Comparison of ENCODE assay signal across 8 cellular contexts in genomic region chr12:14394317-14395058, GRCh38. TPM values are rescaled to one million over a fixed set of nuclear protein-coding genes. Genes with fewer than 3 reads are reported as not detected.
A peak's percentile ranks its signal among the peaks of the same experiment; 100 is the strongest.
DNase-seq lines count a peak whose midpoint lies in the region; TF ChIP-seq lines count a peak whose summit lies in the region.

No MANE protein-coding gene starts in this region.

- TF ChIP-seq EP300 in SK-N-SH (IDR thresholded peaks at IDR 0.05; ENCODE audit: borderline replicate concordance in 1 of 2, low read depth in 1 of 2, low read length in 1 of 2) = peak; percentile 21 to 49; a peak in 3 of 4 replicates

- peak overlapping the region; percentile 25; the same call in 1 of the 2 replicates for H2AFZ ChIP-seq in SK-N-SH (ENCODE audit: low read depth)

- peaks cover 29% of the 10 kb centered on the region for H3K36me3 Mint-ChIP-seq in dendritic cell treated with granulocyte-macrophage colony-stimulating factor and Interleukin-4, amounts not matched to agents 40 ng/mL and 50 ng/mL, for 4 days (ENCODE audit: low read depth)

- peak; percentile 7; the same call in 1 of the 2 replicates for TF ChIP-seq RAD21 in SK-N-SH (IDR thresholded peaks at IDR 0.05; ENCODE audit: low read length)

- H3K27me3 ChIP-seq in SK-N-SH (ENCODE audit: insufficient read depth) (no peaks in the 10 kb centered on the region), thyroid gland (no peaks in the 10 kb centered on the region)

- TF ChIP-seq POLR2A in thyroid gland (IDR thresholded peaks at IDR 0.05) = peak in 1 of 2 donors; percentile 54

- TF ChIP-seq CTCF in SK-N-SH (IDR thresholded peaks at IDR 0.05) (peak; percentile 28; the same call in 1 of the 2 replicates), thyroid gland (IDR thresholded peaks at IDR 0.05) (peak in 3 of 6 experiments; percentile 10 to 20 (median 13))

- peaks cover 33% of the 10 kb centered on the region for H3F3A ChIP-seq in SK-N-SH (replicated peaks; ENCODE audit: insufficient read depth)

- 8% methylated on average over 3 of the region's 3 CpGs for WGBS in SK-N-SH (ENCODE audit: low lambda C conversion rate)
- WGBS in thyroid gland, 2 donors = 14 to 15% methylated on average over 3 of the region's 3 CpGs

- H3K9ac ChIP-seq in SK-N-SH = peak overlapping the region; percentile 20; the same call in 1 of the 2 replicates

- H3K9me2 ChIP-seq in SK-N-SH = no peaks in the 10 kb centered on the region

- peak overlapping the region; percentile 43 for H3K27ac Mint-ChIP-seq in dendritic cell treated with granulocyte-macrophage colony-stimulating factor and Interleukin-4, amounts not matched to agents 40 ng/mL and 50 ng/mL, for 4 days

- DNase-seq in stimulated activated CD4-positive, alpha-beta T cell treated with anti-CD3 and anti-CD28 coated beads, Interleukin-1b, Interleukin-23, amount 100 ng/mL, for 48 hours = peak; percentile 45
- DNase-seq in stimulated activated CD4-positive, alpha-beta T cell treated with anti-CD3 and anti-CD28 coated beads, Interleukin-12 subunit alpha, Interleukin-12 subunit beta, amount 100 ng/mL, for 4 hours = no peak
- DNase-seq in HCEC 1CT (peak; percentile 69), LoVo (ENCODE audit: low spot score) (peak; percentile 53), SK-N-SH (peak; percentile 44), lung microvascular endothelial cell (ENCODE audit: low read depth in 2 of 2) (peak; percentile 70 to 81), thyroid gland (peak; percentile 29 to 39)

- intact Hi-C loops in dendritic cell treated with granulocyte-macrophage colony-stimulating factor and Interleukin-4, amounts not matched to agents 40 ng/mL and 50 ng/mL, for 4 days (cut with micrococcal nuclease) = no loop called here
- intact Hi-C loops in thyroid gland (cut with DNase I) = no loop called here

- H3K4me1 ChIP-seq in SK-N-SH (ENCODE audit: control insufficient read depth in 1 of 2, insufficient read depth in 2 of 2, low read depth in 1 of 2, low read length in 1 of 2) (peaks cover 5 to 22% of the 10 kb centered on the region in 2 experiments; a peak in 2 of 4 replicates), thyroid gland (peaks cover 35 to 42% of the 10 kb centered on the region in 2 donors)

- peak overlapping the region; percentile 42; the same call in 1 of the 2 replicates for H3K4me2 ChIP-seq in SK-N-SH

- CTCF ChIA-PET in SK-N-SH (lab: Yijun Ruan, JAX) = interaction anchor here (0.6 to 1.4 kb wide), 6 partner anchors 10 to 156 kb away, joined by 3 to 4 read pairs (median 3); partner anchors contain the start of gene ATF7IP

- H3K27me3 Mint-ChIP-seq in dendritic cell treated with granulocyte-macrophage colony-stimulating factor and Interleukin-4, amounts not matched to agents 40 ng/mL and 50 ng/mL, for 4 days = no peaks in the 10 kb centered on the region

- peaks cover 3% of the 10 kb centered on the region for H3K9me3 Mint-ChIP-seq in dendritic cell treated with granulocyte-macrophage colony-stimulating factor and Interleukin-4, amounts not matched to agents 40 ng/mL and 50 ng/mL, for 4 days

- H3K4me3 ChIP-seq in SK-N-SH (ENCODE audit: low read depth in 2 of 2, low read length in 1 of 2) = peak overlapping the region in 1 of 2 experiments; percentile 12; a peak in 1 of 4 replicates
- H3K4me3 ChIP-seq in thyroid gland (replicated peaks in 1 of 3) = no peak overlapping the region

- H3K9me3 ChIP-seq in SK-N-SH = peaks cover 15% of the 10 kb centered on the region; the same call in 1 of the 2 replicates
- no peaks in the 10 kb centered on the region for H3K9me3 ChIP-seq in thyroid gland

- H3K27ac ChIP-seq in SK-N-SH (ENCODE audit: low read depth in 2 of 2, low read length in 1 of 2) = peak overlapping the region; percentile 58 to 95
- peak overlapping the region; percentile 51 to 68 (median 54) for H3K27ac ChIP-seq in thyroid gland

- POLR2A ChIA-PET in SK-N-SH (lab: Yijun Ruan, JAX) = interaction anchor here (1.9 kb wide), 1 partner anchor 9 kb away, joined by 9 read pairs; no protein-coding TSS in a partner anchor

- H3K4me1 Mint-ChIP-seq in dendritic cell treated with granulocyte-macrophage colony-stimulating factor and Interleukin-4, amounts not matched to agents 40 ng/mL and 50 ng/mL, for 4 days (ENCODE audit: low read depth) = peaks cover 20% of the 10 kb centered on the region

- H3K4me3 Mint-ChIP-seq in dendritic cell treated with granulocyte-macrophage colony-stimulating factor and Interleukin-4, amounts not matched to agents 40 ng/mL and 50 ng/mL, for 4 days = no peak overlapping the region

- peaks cover 84% of the 10 kb centered on the region for H3K79me2 ChIP-seq in SK-N-SH (ENCODE audit: insufficient read depth)

- H4K20me1 ChIP-seq in SK-N-SH (ENCODE audit: insufficient read depth) = no peaks in the 10 kb centered on the region

- H3K36me3 ChIP-seq in SK-N-SH (replicated peaks in 1 of 2; ENCODE audit: control insufficient read depth in 1 of 2, insufficient read depth in 2 of 2, low read length in 1 of 2) = peaks cover 2 to 18% of the 10 kb centered on the region in 2 experiments
- H3K36me3 ChIP-seq in thyroid gland = no peaks in the 10 kb centered on the region

TF ChIP-seq in SK-N-SH, 30 proteins besides CTCF, POLR2A, EP300 and RAD21 (continues in another document):
- peak; percentile 65 for TF ChIP-seq TCF12 (IDR thresholded peaks at IDR 0.05)
- TF ChIP-seq SMC3 (IDR thresholded peaks at IDR 0.05; ENCODE audit: low read depth, low read length) = no peak
- peak; percentile 44; the same call in 1 of the 2 replicates for TF ChIP-seq PBX3 (IDR thresholded peaks at IDR 0.05)
- TF ChIP-seq YY1 (IDR thresholded peaks at IDR 0.05; ENCODE audit: low read depth) = peak; percentile 54; the same call in 1 of the 2 replicates
- TF ChIP-seq REST (IDR thresholded peaks at IDR 0.05; ENCODE audit: low read depth, low read length) = no peak
- no peak for TF ChIP-seq MEF2A (IDR thresholded peaks at IDR 0.05; ENCODE audit: borderline replicate concordance, low read depth)
- TF ChIP-seq TEAD4 (IDR thresholded peaks at IDR 0.05; ENCODE audit: borderline replicate concordance, insufficient read depth) = no peak
- TF ChIP-seq GATA2 (CRISPR knock-in tag; IDR thresholded peaks at IDR 0.05) = no peak
- TF ChIP-seq NRF1 (IDR thresholded peaks at IDR 0.05; ENCODE audit: low read depth, low read length) = no peak
- TF ChIP-seq CHD2 (IDR thresholded peaks at IDR 0.05; ENCODE audit: low read length, partially characterized antibody) = peak; percentile 30
- TF ChIP-seq POLR2AphosphoS5 (IDR thresholded peaks at IDR 0.05; ENCODE audit: low read depth, low read length) = no peak
- TF ChIP-seq GABPA (IDR thresholded peaks at IDR 0.05; ENCODE audit: low read depth) = no peak
- no peak for TF ChIP-seq USF1 (IDR thresholded peaks at IDR 0.05; ENCODE audit: borderline replicate concordance, low read depth)
- no peak for TF ChIP-seq MXI1 (IDR thresholded peaks at IDR 0.05; ENCODE audit: low read depth, low read length)
- TF ChIP-seq SIN3A (IDR thresholded peaks at IDR 0.05; ENCODE audit: borderline replicate concordance, low read depth, low read length) = no peak
- no peak for TF ChIP-seq RFX5 (IDR thresholded peaks at IDR 0.05; ENCODE audit: low read length)

RNA-seq across cellular contexts. Expression of gene ATF7IP, which starts 29.0 kb away (rescaled TPM):
- polyA plus RNA-seq in SK-N-SH (2012; rRNA removed) = 2.8 and 3.4 TPM in 2 replicates
- 3.1 and 3.9 TPM in 2 replicates for polyA plus RNA-seq in SK-N-SH (2012; cell fraction: cytosol; rRNA removed)
- 3.8 and 5.2 TPM in 2 replicates for polyA plus RNA-seq in SK-N-SH (2012; cell fraction: nucleus; rRNA removed)
- total RNA-seq in lung microvascular endothelial cell = 14.6 and 15.9 TPM in 2 replicates
- total RNA-seq in thyroid gland = 10 to 100 TPM; 64.4 to 87.2 (median 76.2) TPM
